ENCODE assay signal across 12 cellular contexts in genomic region chr7:44824894-44825526, GRCh38. TPM values are rescaled to one million over a fixed set of nuclear protein-coding genes. Genes with fewer than 3 reads are reported as not detected.
DNase-seq lines count a peak whose midpoint lies in the region; ATAC-seq and TF ChIP-seq lines count a peak whose summit lies in the region.
"Had no signal": no experiment of that assay in that cellular context is flagged by ENCODE, and none has a peak within 500 bp of the region (broad histone marks: within the 10 kb centered on the region; RNA-seq: fewer than 3 reads in every experiment).

No MANE protein-coding gene starts in this region.

- H3K36me3 ChIP-seq in Panc1 (ENCODE audit: control insufficient read depth, insufficient read depth, low read length), result peaks cover 3% of the 10 kb centered on the region

- peak overlapping the region; percentile 71 for H3K27ac Mint-ChIP-seq in activated CD4-positive, alpha-beta T cell treated with anti-CD3 and anti-CD28 coated beads for 36 hours
- H3K27ac Mint-ChIP-seq in effector memory CD8-positive, alpha-beta T cell, result peak overlapping the region in 1 of 2 donors; percentile 1
- peak overlapping the region; percentile 1 for H3K27ac Mint-ChIP-seq in progenitor cell of endocrine pancreas

- POLR2A ChIA-PET in activated CD4-positive, alpha-beta T cell treated with anti-CD3 and anti-CD28 coated beads for 36 hours (lab: Charles Lee), result interaction anchor here (0.6 kb wide), 1 partner anchor 23 kb away, joined by 3 read pairs; no protein-coding TSS in a partner anchor
- POLR2A ChIA-PET in Panc1 (lab: Charles Lee), result interaction anchor here (0.6 kb wide), 1 partner anchor 49 kb away, joined by 7 read pairs; no protein-coding TSS in a partner anchor

- intact Hi-C loops in activated CD4-positive, alpha-beta T cell treated with anti-CD3 and anti-CD28 coated beads for 36 hours (cut with DNase I, micrococcal nuclease), result no loop called here
- intact Hi-C loops in Panc1 (cut with micrococcal nuclease; ENCODE audit: unreplicated experiment), result no loop called here

- no TSS peak for BruUV-seq in Panc1 (replicated peaks; lab: Mats Ljungman, UMichigan)

- ATAC-seq in activated CD4-positive, alpha-beta T cell treated with anti-CD3 and anti-CD28 coated beads for 36 hours, result peak; percentile 58
- ATAC-seq in Panc1, result peak; percentile 42
- ATAC-seq in effector memory CD8-positive, alpha-beta T cell (replicated peaks), result peak; percentile 18

- no peaks in the 10 kb centered on the region for H3K27me3 ChIP-seq in Panc1 (ENCODE audit: control insufficient read depth, insufficient read depth, low read length)

- no peaks in the 10 kb centered on the region for H3K27me3 Mint-ChIP-seq in activated CD4-positive, alpha-beta T cell treated with anti-CD3 and anti-CD28 coated beads for 36 hours
- H3K27me3 Mint-ChIP-seq in effector memory CD8-positive, alpha-beta T cell, result no peaks in the 10 kb centered on the region
- no peaks in the 10 kb centered on the region for H3K27me3 Mint-ChIP-seq in progenitor cell of endocrine pancreas

- H3K4me1 Mint-ChIP-seq in activated CD4-positive, alpha-beta T cell treated with anti-CD3 and anti-CD28 coated beads for 36 hours, result peaks cover 9% of the 10 kb centered on the region
- peaks cover 10 to 17% of the 10 kb centered on the region in 2 donors for H3K4me1 Mint-ChIP-seq in effector memory CD8-positive, alpha-beta T cell (ENCODE audit: low read depth in 2 of 2)
- no peaks in the 10 kb centered on the region for H3K4me1 Mint-ChIP-seq in progenitor cell of endocrine pancreas (ENCODE audit: low read depth)

- no peak for TF ChIP-seq CTCF in Panc1 (IDR thresholded peaks at IDR 0.05)
- TF ChIP-seq CTCF in progenitor cell of endocrine pancreas (IDR thresholded peaks at IDR 0.05; ENCODE audit: unreplicated experiment), result no peak

- H3K4me1 ChIP-seq in Panc1 (ENCODE audit: control insufficient read depth, insufficient read depth, low read length), result peaks cover 2% of the 10 kb centered on the region; the same call in 1 of the 2 replicates
- H3K4me1 ChIP-seq: A549 had no signal

- no peaks in the 10 kb centered on the region for H3K9me3 ChIP-seq in Panc1 (ENCODE audit: control insufficient read depth, insufficient read depth, low read depth, low read length)
- H3K9me3 ChIP-seq: A549 had no signal

- H3K27ac ChIP-seq in Panc1 (ENCODE audit: low read length), result no peak overlapping the region
- H3K27ac ChIP-seq: A549, epithelial cell of prostate had no signal

- H3K4me3 ChIP-seq in Panc1 (ENCODE audit: low read depth in 2 of 2, low read length in 2 of 2), result no peak overlapping the region
- H3K4me3 ChIP-seq: A549, skin epidermis had no signal

- no peak overlapping the region for H3K4me3 Mint-ChIP-seq in activated CD4-positive, alpha-beta T cell treated with anti-CD3 and anti-CD28 coated beads for 36 hours
- no peak overlapping the region for H3K4me3 Mint-ChIP-seq in effector memory CD8-positive, alpha-beta T cell
- H3K4me3 Mint-ChIP-seq in progenitor cell of endocrine pancreas (ENCODE audit: low read depth), result no peak overlapping the region

- H3K36me3 Mint-ChIP-seq in activated CD4-positive, alpha-beta T cell treated with anti-CD3 and anti-CD28 coated beads for 36 hours (ENCODE audit: low read depth), result peaks cover 15% of the 10 kb centered on the region
- peaks cover 62% of the 10 kb centered on the region for H3K36me3 Mint-ChIP-seq in effector memory CD8-positive, alpha-beta T cell (ENCODE audit: insufficient read depth)
- peaks cover 19% of the 10 kb centered on the region for H3K36me3 Mint-ChIP-seq in progenitor cell of endocrine pancreas (ENCODE audit: insufficient read depth)

- CTCF ChIA-PET in activated CD4-positive, alpha-beta T cell treated with anti-CD3 and anti-CD28 coated beads for 36 hours (lab: Charles Lee), result interaction anchor here (0.6 to 1.2 kb wide), 3 partner anchors 12 to 311 kb away, joined by 3 to 5 read pairs (median 3); no protein-coding TSS in a partner anchor
- CTCF ChIA-PET in Panc1 (lab: Charles Lee), result no interaction called here

- in situ Hi-C loops in Panc1 (cut with HindIII; ENCODE audit: low pct_unique_long_range_greater_than_20kb, low sequenced_read_pairs), result no loop called here

- no peaks in the 10 kb centered on the region for H3K9me3 Mint-ChIP-seq in activated CD4-positive, alpha-beta T cell treated with anti-CD3 and anti-CD28 coated beads for 36 hours (ENCODE audit: low read depth)
- no peaks in the 10 kb centered on the region for H3K9me3 Mint-ChIP-seq in effector memory CD8-positive, alpha-beta T cell
- H3K9me3 Mint-ChIP-seq in progenitor cell of endocrine pancreas (ENCODE audit: low read depth), result no peaks in the 10 kb centered on the region

- DNase-seq in activated CD4-positive, alpha-beta T cell treated with anti-CD3 and anti-CD28 coated beads for 36 hours, result no peak
- no peak for DNase-seq in activated CD4-positive, alpha-beta T cell treated with anti-CD3 and anti-CD28 coated beads, Interleukin-2, amount 50 U/mL, for 48 hours
- no peak for DNase-seq in Panc1 (ENCODE audit: low read depth, low spot score)
- DNase-seq in effector memory CD8-positive, alpha-beta T cell, result no peak
- DNase-seq in progenitor cell of endocrine pancreas (ENCODE audit: low spot score, unreplicated experiment), result no peak
- no peak for DNase-seq in NCI-H1436 treated with DMSO at 0.1 percent for 48 hours (lab: John Stamatoyannopoulos, UW)
- no peak for DNase-seq in NK-92 treated with Interleukin-12 subunit alpha and Interleukin-12 subunit beta, amount 100 ng/mL, for 24 hours (lab: John Stamatoyannopoulos, UW)
- no peak for DNase-seq in stimulated activated CD4-positive, alpha-beta T cell treated with anti-CD3 and anti-CD28 coated beads, Interleukin-1b, Interleukin-23, amount 100 ng/mL, for 48 hours
- DNase-seq: NCI-H2171 had no signal

RNA-seq across cellular contexts. Expression of gene H2AZ2, which starts 22.9 kb away (rescaled TPM):
- total RNA-seq in activated CD4-positive, alpha-beta T cell treated with anti-CD3 and anti-CD28 coated beads for 36 hours, result 100 to 1,000 TPM; 148 to 275 TPM
- total RNA-seq in Panc1 (2021; ENCODE audit: unreplicated experiment), result 319 TPM
- 304 TPM for polyA plus RNA-seq in Panc1 (2012; ENCODE audit: insufficient read length)
- total RNA-seq in progenitor cell of endocrine pancreas, result 220 and 244 TPM in 2 replicates

RNA-seq across cellular contexts. Expression of gene PPIA, which starts 28.5 kb away (rescaled TPM):
- total RNA-seq in activated CD4-positive, alpha-beta T cell treated with anti-CD3 and anti-CD28 coated beads for 36 hours, result 1,000 to 10,000 TPM; 2,017 to 2,916 TPM
- total RNA-seq in Panc1 (2021; ENCODE audit: unreplicated experiment) (3,706 TPM), progenitor cell of endocrine pancreas (1,323 and 1,353 TPM in 2 replicates)
- 2,487 TPM for polyA plus RNA-seq in Panc1 (2012; ENCODE audit: insufficient read length)
